8 cellular contexts compared by ENCODE assay signal in genomic region chr6:139534472-139535115, GRCh38.
DNase-seq lines count a peak whose midpoint lies in the region; ATAC-seq and TF ChIP-seq lines count a peak whose summit lies in the region.

No MANE protein-coding gene starts in this region.

- no peaks in the 10 kb centered on the region for H3K36me3 ChIP-seq in breast epithelium

- H3K4me1 Mint-ChIP-seq in osteocyte (ENCODE audit: unreplicated experiment): peaks cover 70% of the 10 kb centered on the region

- peak overlapping the region; percentile 92 for H3K27ac Mint-ChIP-seq in osteocyte (ENCODE audit: unreplicated experiment)

- intact Hi-C loops in breast epithelium (cut with DNase I; ENCODE audit: low total_unique reads): no loop called here

- H3K4me3 ChIP-seq in breast epithelium: no peak overlapping the region

- H3K36me3 Mint-ChIP-seq in osteocyte (ENCODE audit: unreplicated experiment): no peaks in the 10 kb centered on the region

- no peaks in the 10 kb centered on the region for H3K9me3 Mint-ChIP-seq in osteocyte (ENCODE audit: unreplicated experiment)

- no peaks in the 10 kb centered on the region for H3K27me3 ChIP-seq in breast epithelium

- no peaks in the 10 kb centered on the region for H3K9me3 ChIP-seq in breast epithelium

- TF ChIP-seq POLR2A in GM18505 (IDR thresholded peaks at IDR 0.05; ENCODE audit: borderline replicate concordance, extremely low read depth, insufficient read depth, insufficient read length) (no peak), breast epithelium (IDR thresholded peaks at IDR 0.05) (no peak)

- peak overlapping the region; percentile 39 to 40 for H3K27ac ChIP-seq in breast epithelium

- no peaks in the 10 kb centered on the region for H3K27me3 Mint-ChIP-seq in osteocyte (ENCODE audit: unreplicated experiment)

- DNase-seq in LoVo (ENCODE audit: low spot score) (peak; percentile 8), breast epithelium (ENCODE audit: low spot score in 2 of 2) (no peak), osteocyte (ENCODE audit: extremely low spot score, unreplicated experiment) (no peak), retina (no peak), foreskin melanocyte (no peak), activated gamma-delta T cell treated with Interleukin-2 at 50 U/mL for 16 hours (no peak)

- H3K4me1 ChIP-seq in breast epithelium: no peaks in the 10 kb centered on the region

- TF ChIP-seq CTCF in breast epithelium (IDR thresholded peaks at IDR 0.05): no peak
- no peak for TF ChIP-seq CTCF in osteocyte (IDR thresholded peaks at IDR 0.05)

- H3K4me3 Mint-ChIP-seq in osteocyte (ENCODE audit: unreplicated experiment): no peak overlapping the region

- ATAC-seq in GM18505 (IDR thresholded peaks at IDR 0.05; ENCODE audit: unreplicated experiment) (peak; percentile 43), GM21423 (IDR thresholded peaks at IDR 0.05; ENCODE audit: unreplicated experiment) (no peak)
